Comparison of ENCODE assay signal across 9 cellular contexts in genomic region chr14:75257241-75257640, GRCh38. TPM values are rescaled to one million over a fixed set of nuclear protein-coding genes. Genes with fewer than 3 reads are reported as not detected.
DNase-seq lines count a peak whose midpoint lies in the region; ATAC-seq and TF ChIP-seq lines count a peak whose summit lies in the region.
"Had no signal": no experiment of that assay in that cellular context is flagged by ENCODE, and none has a peak within 500 bp of the region (broad histone marks: within the 10 kb centered on the region; RNA-seq: fewer than 3 reads in every experiment).

No MANE protein-coding gene starts in this region.

- H3K36me3 Mint-ChIP-seq in naive thymus-derived CD8-positive, alpha-beta T cell: no peaks in the 10 kb centered on the region

- peaks cover 0 to 37% of the 10 kb centered on the region in 2 donors for H3K4me1 ChIP-seq in right atrium auricular region
- H3K4me1 ChIP-seq in mammary epithelial cell (ENCODE audit: insufficient read depth, low read length): peaks cover 68% of the 10 kb centered on the region
- peaks cover 26% of the 10 kb centered on the region for H3K4me1 ChIP-seq in upper lobe of right lung

- H3K4me3 Mint-ChIP-seq in naive thymus-derived CD8-positive, alpha-beta T cell: peak overlapping the region; percentile 20 to 76 (median 44)

- H3K9me3 ChIP-seq in right atrium auricular region (no peaks in the 10 kb centered on the region), mammary epithelial cell (replicated peaks; ENCODE audit: insufficient read depth, low read length) (no peaks in the 10 kb centered on the region), upper lobe of right lung (no peaks in the 10 kb centered on the region)

- H3K9ac ChIP-seq in mammary epithelial cell (ENCODE audit: insufficient read depth, low read length): no peak overlapping the region

- H3K27ac ChIP-seq in right atrium auricular region: peak overlapping the region; percentile 94 to 96
- peak overlapping the region; percentile 97 for H3K27ac ChIP-seq in mammary epithelial cell (ENCODE audit: insufficient read depth, low read depth, low read length)
- peak overlapping the region; percentile 99 for H3K27ac ChIP-seq in upper lobe of right lung

- peaks cover 0 to 3% (median 0%) of the 10 kb centered on the region in 9 donors for H3K9me3 Mint-ChIP-seq in naive thymus-derived CD8-positive, alpha-beta T cell

- no peak overlapping the region for H3K4me3 ChIP-seq in right atrium auricular region
- no peak overlapping the region for H3K4me3 ChIP-seq in mammary epithelial cell (replicated peaks in 1 of 3; ENCODE audit: insufficient read depth in 1 of 3, low read depth in 2 of 3, low read length in 3 of 3)
- no peak overlapping the region for H3K4me3 ChIP-seq in upper lobe of right lung
- H3K4me3 ChIP-seq: K562 had no signal

- H3K36me3 ChIP-seq in right atrium auricular region: no peaks in the 10 kb centered on the region
- no peaks in the 10 kb centered on the region for H3K36me3 ChIP-seq in mammary epithelial cell (ENCODE audit: insufficient read depth, low read length)
- H3K36me3 ChIP-seq in upper lobe of right lung: no peaks in the 10 kb centered on the region

- H3K4me2 ChIP-seq in mammary epithelial cell (ENCODE audit: insufficient read depth, low read depth, low read length): peak overlapping the region; percentile 0

- H4K20me1 ChIP-seq in mammary epithelial cell (ENCODE audit: insufficient read depth, low read length): no peaks in the 10 kb centered on the region

- no peaks in the 10 kb centered on the region for H3K27me3 ChIP-seq in right atrium auricular region
- H3K27me3 ChIP-seq in mammary epithelial cell (ENCODE audit: insufficient read depth, low read length): no peaks in the 10 kb centered on the region
- H3K27me3 ChIP-seq in upper lobe of right lung: no peaks in the 10 kb centered on the region

- no peak overlapping the region for H2AFZ ChIP-seq in mammary epithelial cell (ENCODE audit: low read depth, low read length)

- dilution Hi-C loops in mammary epithelial cell (cut with HindIII; ENCODE audit: low sequenced_read_pairs): no loop called here

- in situ Hi-C loops in mammary epithelial cell (cut with MboI; ENCODE audit: low sequenced_read_pairs in 2 of 2): no loop called here

- BruUV-seq in mammary epithelial cell (replicated peaks; lab: Mats Ljungman, UMichigan): no TSS peak

- no peak for TF ChIP-seq CTCF in right atrium auricular region (IDR thresholded peaks at IDR 0.05)
- TF ChIP-seq CTCF in mammary epithelial cell (conservative IDR thresholded peaks at IDR 0.05 in 1 of 2, IDR thresholded peaks at IDR 0.05 in 1 of 2; ENCODE audit: extremely low read depth in 1 of 2, insufficient read depth in 1 of 2, low read depth in 1 of 2, low read length in 2 of 2): no peak
- no peak for TF ChIP-seq CTCF in upper lobe of right lung (IDR thresholded peaks at IDR 0.05)

- CTCF ChIA-PET in mammary epithelial cell (lab: Charles Lee; ENCODE audit: low non-redundant PET): no interaction called here

- POLR2A ChIA-PET in naive thymus-derived CD8-positive, alpha-beta T cell (lab: Charles Lee): interaction anchor here (1.2 kb wide), 1 partner anchor 10 kb away, joined by 4 read pairs; no protein-coding TSS in a partner anchor

- no peak for ATAC-seq in naive thymus-derived CD8-positive, alpha-beta T cell
- ATAC-seq in upper lobe of right lung: no peak
- ATAC-seq in HG03457 (IDR thresholded peaks at IDR 0.05; ENCODE audit: unreplicated experiment): no peak
- ATAC-seq in GM18520 (IDR thresholded peaks at IDR 0.05; ENCODE audit: unreplicated experiment): no peak
- ATAC-seq: K562 had no signal

- 18% methylated on average over 3 of the region's 3 CpGs for WGBS in mammary epithelial cell (ENCODE audit: low coverage, missing lambda C conversion rate)

- H3K27ac Mint-ChIP-seq in naive thymus-derived CD8-positive, alpha-beta T cell: peak overlapping the region in 9 of 10 donors; percentile 83 to 99 (median 94)

- H3K27me3 Mint-ChIP-seq in naive thymus-derived CD8-positive, alpha-beta T cell: peaks cover 0 to 1% (median 0%) of the 10 kb centered on the region in 5 donors

- intact Hi-C loops in cardiac septum (cut with DNase I) (no loop called here), mammary epithelial cell (cut with micrococcal nuclease) (no loop called here), upper lobe of right lung (cut with DNase I) (no loop called here)

- peaks cover 6 to 45% (median 38%) of the 10 kb centered on the region in 4 donors for H3K4me1 Mint-ChIP-seq in naive thymus-derived CD8-positive, alpha-beta T cell

- H3K79me2 ChIP-seq in mammary epithelial cell (ENCODE audit: insufficient read depth, low read length): no peaks in the 10 kb centered on the region

- DNase-seq in right atrium auricular region (ENCODE audit: low spot score) (no peak), cardiac septum (ENCODE audit: low spot score) (no peak), mammary epithelial cell (peak; percentile 81), upper lobe of right lung (no peak), HUDEP-2 (lab: John Stamatoyannopoulos, UW; ENCODE audit: unreplicated experiment in 76 of 76) (no peak)
- no peak for DNase-seq in naive thymus-derived CD8-positive, alpha-beta T cell

RNA-seq across cellular contexts. Expression of gene FOS, which starts 21.4 kb away (rescaled TPM):
- total RNA-seq in right atrium auricular region (100 to 1,000 TPM; 232 to 555 TPM), cardiac septum (25.8 TPM), mammary epithelial cell (100 to 1,000 TPM in 1 of 2 donors, 10 to 100 TPM in 1; 78.5 to 204 TPM), upper lobe of right lung (204 TPM)
- polyA plus RNA-seq in mammary epithelial cell: 89.9 TPM
- polyA minus RNA-seq in mammary epithelial cell: 233 TPM
- 1 to 10 TPM; 9.4 to 9.6 TPM for total RNA-seq in naive thymus-derived CD8-positive, alpha-beta T cell
- polyA plus RNA-seq in naive thymus-derived CD8-positive, alpha-beta T cell: 100 to 1,000 TPM in 2 of 3 donors, 10 to 100 TPM in 1; 80.3 to 510 (median 252) TPM
